Comparison of ENCODE assay signal across 8 cellular contexts in the genomic region with DNA sequence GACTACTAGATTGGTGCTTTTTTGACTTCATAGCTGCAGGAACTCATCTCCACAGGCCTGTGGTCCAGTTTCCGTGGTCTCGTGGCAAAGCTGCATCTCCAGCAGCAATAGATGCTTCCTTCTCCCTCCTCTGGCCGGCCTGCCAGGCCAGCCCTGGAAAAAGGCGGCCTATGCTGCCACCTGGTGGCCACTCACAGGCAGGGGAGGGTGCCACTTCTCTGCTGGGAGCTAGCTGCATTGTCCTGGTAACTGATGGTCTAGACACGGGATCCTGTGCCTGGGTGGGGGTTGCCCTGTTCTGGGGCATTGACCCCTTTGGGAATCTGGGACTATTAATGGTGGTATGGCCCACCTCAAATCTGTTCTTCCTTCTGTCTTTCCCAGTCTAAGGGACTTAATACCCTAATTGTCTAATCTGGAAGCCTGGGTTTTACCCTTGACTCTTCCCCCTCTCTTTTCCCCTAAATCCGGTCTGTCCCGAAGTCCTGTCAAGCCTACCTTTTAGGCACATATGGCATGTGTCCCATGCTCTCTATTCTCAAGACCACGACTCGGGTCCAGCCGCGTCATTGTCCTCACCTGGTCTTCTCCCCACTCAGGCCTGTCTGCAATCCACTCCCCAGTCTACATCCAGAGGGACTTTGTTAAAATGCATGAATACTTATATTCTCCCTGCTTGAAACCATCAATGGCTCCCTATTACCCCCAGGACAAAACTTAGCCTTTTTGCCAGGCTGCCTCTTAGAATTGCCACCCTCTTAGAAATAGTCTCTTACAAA. TPM values are rescaled to one million over a fixed set of nuclear protein-coding genes. Genes with fewer than 3 reads are reported as not detected.
DNase-seq lines count a peak whose midpoint lies in the region; ATAC-seq, FAIRE-seq and TF ChIP-seq lines count a peak whose summit lies in the region.

No MANE protein-coding gene starts in this region.

- DNase-seq in D721Med (ENCODE audit: insufficient read length, low spot score) (peak; percentile 76), RWPE1 (ENCODE audit: low spot score) (peak; percentile 95), fibroblast of the conjunctiva (ENCODE audit: low read depth) (peak; percentile 57), omental fat pad (ENCODE audit: low spot score) (no peak), thoracic aorta (ENCODE audit: low spot score) (no peak)
- DNase-seq in activated T-helper 1 cell treated with anti-CD3 and anti-CD28 coated beads, Interleukin-2, amount 50 U/mL, for 16 hours (ENCODE audit: low read depth in 1 of 2, low spot score in 1 of 2), result peak; percentile 57 to 62

- peak; percentile 97 for TF ChIP-seq RAD21 in Ishikawa (IDR thresholded peaks at IDR 0.05; ENCODE audit: low read depth)

- H3K27ac ChIP-seq in RWPE1, result no peak overlapping the region
- no peak overlapping the region for H3K27ac ChIP-seq in thoracic aorta

- ATAC-seq in GM21390 (IDR thresholded peaks at IDR 0.05; ENCODE audit: unreplicated experiment), result peak; percentile 86
- peak; percentile 69 for ATAC-seq in omental fat pad (ENCODE audit: low FRiP score)
- no peak for ATAC-seq in thoracic aorta (ENCODE audit: insufficient number of reproducible peaks, low FRiP score, low read depth)

- H3K9me3 ChIP-seq in thoracic aorta, result no peaks in the 10 kb centered on the region

- TF ChIP-seq EP300 in Ishikawa (IDR thresholded peaks at IDR 0.05; ENCODE audit: borderline replicate concordance), result no peak

- POLR2A ChIA-PET in RWPE1 (lab: Yijun Ruan, JAX; ENCODE audit: low non-redundant PET), result no interaction called here

- no peaks in the 10 kb centered on the region for H3K27me3 ChIP-seq in thoracic aorta (replicated peaks; ENCODE audit: insufficient read depth)

- H3K4me3 ChIP-seq in thoracic aorta, result no peak overlapping the region

- H3K36me3 ChIP-seq in thoracic aorta, result no peaks in the 10 kb centered on the region

- H3K4me1 ChIP-seq in thoracic aorta (ENCODE audit: control insufficient read depth in 1 of 2, low read depth in 2 of 2), result peaks cover 5 to 13% of the 10 kb centered on the region in 2 donors

- FAIRE-seq in D721Med (lab: Jason Lieb, UNC), result no peak

- CTCF ChIA-PET in RWPE1 (lab: Yijun Ruan, JAX), result interaction anchor here (0.5 to 3.0 kb wide), 32 partner anchors 11 to 1478 kb away, joined by 3 to 64 read pairs (median 4); a partner anchor contains a TSS

- TF ChIP-seq CTCF in D721Med (IDR thresholded peaks at IDR 0.05; ENCODE audit: insufficient read depth, missing control alignments) (peak; percentile 95), RWPE1 (conservative IDR thresholded peaks at IDR 0.05; ENCODE audit: low read depth) (peak; percentile 98), omental fat pad (IDR thresholded peaks at IDR 0.05) (peak in 2 of 3 donors; percentile 65 to 93), thoracic aorta (IDR thresholded peaks at IDR 0.05) (peak; percentile 94)

TF ChIP-seq in Ishikawa, 13 proteins besides CTCF, POLR2A, EP300 and RAD21:
- TF ChIP-seq TEAD4 (IDR thresholded peaks at IDR 0.05) (no peak), TCF12 (IDR thresholded peaks at IDR 0.05; ENCODE audit: low read depth) (no peak), FOXM1 (IDR thresholded peaks at IDR 0.05; ENCODE audit: borderline replicate concordance, low read depth) (no peak), CREB1 (IDR thresholded peaks at IDR 0.05; ENCODE audit: low read depth) (no peak), TAF1 (IDR thresholded peaks at IDR 0.05; ENCODE audit: low read depth) (no peak), EGR1 (IDR thresholded peaks at IDR 0.05) (no peak), NFIC (IDR thresholded peaks at IDR 0.05) (no peak), CEBPB (IDR thresholded peaks at IDR 0.05) (no peak), YY1 (IDR thresholded peaks at IDR 0.05; ENCODE audit: low read depth) (no peak), ZBTB7A (IDR thresholded peaks at IDR 0.05; ENCODE audit: low read depth) (no peak)
- TF ChIP-seq, protein P1, sequence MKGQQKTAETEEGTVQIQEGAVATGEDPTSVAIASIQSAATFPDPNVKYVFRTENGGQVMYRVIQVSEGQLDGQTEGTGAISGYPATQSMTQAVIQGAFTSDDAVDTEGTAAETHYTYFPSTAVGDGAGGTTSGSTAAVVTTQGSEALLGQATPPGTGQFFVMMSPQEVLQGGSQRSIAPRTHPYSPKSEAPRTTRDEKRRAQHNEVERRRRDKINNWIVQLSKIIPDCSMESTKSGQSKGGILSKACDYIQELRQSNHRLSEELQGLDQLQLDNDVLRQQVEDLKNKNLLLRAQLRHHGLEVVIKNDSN (IDR thresholded peaks at IDR 0.05), result no peak
- TF ChIP-seq, protein P2, sequence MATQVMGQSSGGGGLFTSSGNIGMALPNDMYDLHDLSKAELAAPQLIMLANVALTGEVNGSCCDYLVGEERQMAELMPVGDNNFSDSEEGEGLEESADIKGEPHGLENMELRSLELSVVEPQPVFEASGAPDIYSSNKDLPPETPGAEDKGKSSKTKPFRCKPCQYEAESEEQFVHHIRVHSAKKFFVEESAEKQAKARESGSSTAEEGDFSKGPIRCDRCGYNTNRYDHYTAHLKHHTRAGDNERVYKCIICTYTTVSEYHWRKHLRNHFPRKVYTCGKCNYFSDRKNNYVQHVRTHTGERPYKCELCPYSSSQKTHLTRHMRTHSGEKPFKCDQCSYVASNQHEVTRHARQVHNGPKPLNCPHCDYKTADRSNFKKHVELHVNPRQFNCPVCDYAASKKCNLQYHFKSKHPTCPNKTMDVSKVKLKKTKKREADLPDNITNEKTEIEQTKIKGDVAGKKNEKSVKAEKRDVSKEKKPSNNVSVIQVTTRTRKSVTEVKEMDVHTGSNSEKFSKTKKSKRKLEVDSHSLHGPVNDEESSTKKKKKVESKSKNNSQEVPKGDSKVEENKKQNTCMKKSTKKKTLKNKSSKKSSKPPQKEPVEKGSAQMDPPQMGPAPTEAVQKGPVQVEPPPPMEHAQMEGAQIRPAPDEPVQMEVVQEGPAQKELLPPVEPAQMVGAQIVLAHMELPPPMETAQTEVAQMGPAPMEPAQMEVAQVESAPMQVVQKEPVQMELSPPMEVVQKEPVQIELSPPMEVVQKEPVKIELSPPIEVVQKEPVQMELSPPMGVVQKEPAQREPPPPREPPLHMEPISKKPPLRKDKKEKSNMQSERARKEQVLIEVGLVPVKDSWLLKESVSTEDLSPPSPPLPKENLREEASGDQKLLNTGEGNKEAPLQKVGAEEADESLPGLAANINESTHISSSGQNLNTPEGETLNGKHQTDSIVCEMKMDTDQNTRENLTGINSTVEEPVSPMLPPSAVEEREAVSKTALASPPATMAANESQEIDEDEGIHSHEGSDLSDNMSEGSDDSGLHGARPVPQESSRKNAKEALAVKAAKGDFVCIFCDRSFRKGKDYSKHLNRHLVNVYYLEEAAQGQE (IDR thresholded peaks at IDR 0.05; ENCODE audit: low read depth), result no peak
- TF ChIP-seq, protein P3, sequence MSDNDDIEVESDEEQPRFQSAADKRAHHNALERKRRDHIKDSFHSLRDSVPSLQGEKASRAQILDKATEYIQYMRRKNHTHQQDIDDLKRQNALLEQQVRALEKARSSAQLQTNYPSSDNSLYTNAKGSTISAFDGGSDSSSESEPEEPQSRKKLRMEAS (IDR thresholded peaks at IDR 0.05), result no peak

RNA-seq across cellular contexts. Expression of a gene that starts 20.1 kb away (rescaled TPM):
- total RNA-seq in omental fat pad, result 10 to 100 TPM; 16.0 to 36.8 (median 20.1) TPM
- 10 to 100 TPM; 10.8 to 13.8 TPM for total RNA-seq in thoracic aorta

Comparison
In these comparisons a context has a peak if more than half of its experiments do, and no peak if none do; other contexts are left out.
1. DNase-seq: peak in D721Med (single experiment), RWPE1 (single experiment), activated T-helper 1 cell treated with anti-CD3 and anti-CD28 coated beads, Interleukin-2, amount 50 U/mL, for 16 hours (2 of 2) and fibroblast of the conjunctiva (single experiment); none in omental fat pad (single experiment) and thoracic aorta (single experiment).
2. Peak in every context shown above with its lines, with median percentiles within 50 percentile points of each other: CTCF ChIP-seq.